In genomic region chr14:92556255-92556741, GRCh38 we compare ENCODE assay signal across 14 cellular contexts. TPM values are rescaled to one million over a fixed set of nuclear protein-coding genes. Genes with fewer than 3 reads are reported as not detected.
DNase-seq lines count a peak whose midpoint lies in the region; ATAC-seq, FAIRE-seq and TF ChIP-seq lines count a peak whose summit lies in the region.
"Had no signal": no experiment of that assay in that cellular context is flagged by ENCODE, and none has a peak within 500 bp of the region (broad histone marks: within the 10 kb centered on the region; RNA-seq: fewer than 3 reads in every experiment).

No MANE protein-coding gene starts in this region.

- peak; percentile 7 for FAIRE-seq in GM12878 (lab: Jason Lieb, UNC)
- no peak for FAIRE-seq in D721Med (lab: Jason Lieb, UNC)
- FAIRE-seq: urothelium cell line had no signal

- H3K4me2 ChIP-seq in IMR-90 (ENCODE audit: low read depth, low read length) (no peak overlapping the region), GM12878 (ENCODE audit: control insufficient read depth, insufficient read depth) (peak overlapping the region; percentile 45)
- H3K4me2 ChIP-seq: GM23338 had no signal

- H2AFZ ChIP-seq in IMR-90 (replicated peaks; ENCODE audit: low read length, poor library complexity) (no peak overlapping the region), GM12878 (ENCODE audit: control insufficient read depth, low read depth, low read length) (no peak overlapping the region)
- H2AFZ ChIP-seq: GM23338 had no signal

- H3K9ac ChIP-seq in IMR-90 (ENCODE audit: low read depth, low read length) (no peak overlapping the region), GM12878 (ENCODE audit: control insufficient read depth, insufficient read depth, low read length) (no peak overlapping the region)

- H2BK15ac ChIP-seq in IMR-90 (ENCODE audit: low read depth, low read length) = no peak overlapping the region

- no peak overlapping the region for H3K23ac ChIP-seq in IMR-90 (ENCODE audit: low read depth, low read length)

- H3K36me3 Mint-ChIP-seq in activated CD4-positive, alpha-beta T cell treated with anti-CD3 and anti-CD28 coated beads, Interleukin-2, amount 10 ng/mL, durations not matched to agents 24 days and 14 days (ENCODE audit: low read depth) = peaks cover 12% of the 10 kb centered on the region
- H3K36me3 Mint-ChIP-seq in activated CD4-positive, alpha-beta T cell treated with anti-CD3 and anti-CD28 coated beads, Interleukin-2, amount 10 ng/mL, durations not matched to agents 7 days and 5 days (ENCODE audit: low read depth) = peaks cover 4% of the 10 kb centered on the region
- H3K36me3 Mint-ChIP-seq in stimulated activated naive CD8-positive, alpha-beta T cell treated with anti-CD3 and anti-CD28 coated beads, Interleukin-15, Interleukin-2, amounts not matched to agents 100 ng/mL and 50 ng/mL, for 24 hours (ENCODE audit: low read depth) = peaks cover 51% of the 10 kb centered on the region

- H3K9me3 ChIP-seq in IMR-90 (ENCODE audit: control insufficient read depth, insufficient read depth, low read length) (no peaks in the 10 kb centered on the region), GM12878 (replicated peaks; ENCODE audit: control insufficient read depth, insufficient read depth, low read length) (no peaks in the 10 kb centered on the region)
- H3K9me3 ChIP-seq: right lobe of liver had no signal

- ATAC-seq in IMR-90 (ENCODE audit: low read depth) = no peak
- ATAC-seq in GM12878 = no peak
- no peak for ATAC-seq in esophagus mucosa
- ATAC-seq: GM23338 had no signal

- no peak overlapping the region for H2BK5ac ChIP-seq in IMR-90 (ENCODE audit: low read depth, low read length, poor library complexity, severe bottlenecking)

- H2AK9ac ChIP-seq in IMR-90 (replicated peaks; ENCODE audit: low read depth, low read length, poor library complexity) = no peak overlapping the region

- H3K14ac ChIP-seq in IMR-90 (replicated peaks; ENCODE audit: low read depth, low read length) = no peak overlapping the region

- no peak overlapping the region for H3K27ac ChIP-seq in IMR-90 (ENCODE audit: insufficient read depth, low read length)
- H3K27ac ChIP-seq in GM12878 (ENCODE audit: control insufficient read depth, insufficient read depth) = no peak overlapping the region
- H3K27ac ChIP-seq: right lobe of liver had no signal

- H3K79me2 ChIP-seq in GM12878 (ENCODE audit: control insufficient read depth, insufficient read depth, low read length) = no peaks in the 10 kb centered on the region; the same call in 1 of the 2 replicates

- H3K18ac ChIP-seq in IMR-90 (ENCODE audit: low read depth, low read length) = no peak overlapping the region

- H4K91ac ChIP-seq in IMR-90 (ENCODE audit: insufficient read depth, low read depth, low read length) = no peak overlapping the region

- RAD21 ChIA-PET in GM12878 (lab: Charles Lee; ENCODE audit: unreplicated experiment) = interaction anchor here (0.8 to 2.2 kb wide), 7 partner anchors 12 to 121 kb away, joined by 3 to 12 read pairs (median 4); no protein-coding TSS in a partner anchor

- H3K4me3 ChIP-seq in IMR-90 (ENCODE audit: insufficient read depth, low read depth, low read length) = no peak overlapping the region
- no peak overlapping the region for H3K4me3 ChIP-seq in GM12878
- H3K4me3 ChIP-seq: GM23338, right lobe of liver had no signal

- peaks cover 24 to 74% of the 10 kb centered on the region in 2 experiments for H3K79me1 ChIP-seq in IMR-90 (ENCODE audit: low read depth in 1 of 2, low read length in 2 of 2)

- BruUV-seq in IMR-90 (replicated peaks; lab: Mats Ljungman, UMichigan) (no TSS peak), GM12878 (replicated peaks; lab: Mats Ljungman, UMichigan) (no TSS peak)

- CTCF ChIA-PET in activated CD4-positive, alpha-beta T cell treated with anti-CD3 and anti-CD28 coated beads, Interleukin-2, amount 10 ng/mL, durations not matched to agents 7 days and 5 days (lab: Charles Lee) = interaction anchor here (0.6 kb wide), 2 partner anchors 106 to 1404 kb away, joined by 3 to 4 read pairs; no protein-coding TSS in a partner anchor
- CTCF ChIA-PET in IMR-90 (lab: Yijun Ruan, JAX) = no interaction called here
- CTCF ChIA-PET in GM12878 (lab: Yijun Ruan, JAX) = interaction anchor here (0.8 to 2.7 kb wide), 4 partner anchors 12 to 161 kb away, joined by 3 to 6 read pairs (median 4); no protein-coding TSS in a partner anchor

- peaks cover 32% of the 10 kb centered on the region for H3K9me1 ChIP-seq in IMR-90 (ENCODE audit: insufficient read depth, low read length)

- no peak overlapping the region for H2AK5ac ChIP-seq in IMR-90 (ENCODE audit: low read depth, low read length)

- H4K20me1 ChIP-seq in IMR-90 (ENCODE audit: insufficient read depth, low read length) (peaks cover 17% of the 10 kb centered on the region; the same call in 1 of the 2 replicates), GM12878 (ENCODE audit: control insufficient read depth, insufficient read depth) (no peaks in the 10 kb centered on the region; the same call in 1 of the 2 replicates)

- SMC1A ChIA-PET in GM12878 (lab: Charles Lee; ENCODE audit: uncharacterized antibody, unreplicated experiment) = interaction anchor here (0.9 to 2.9 kb wide), 5 partner anchors 9 to 30 kb away, joined by 3 to 14 read pairs (median 5); no protein-coding TSS in a partner anchor

- peak overlapping the region; percentile 33 for H3K4me3 Mint-ChIP-seq in activated CD4-positive, alpha-beta T cell treated with anti-CD3 and anti-CD28 coated beads, Interleukin-2, amount 10 ng/mL, durations not matched to agents 24 days and 14 days
- no peak overlapping the region for H3K4me3 Mint-ChIP-seq in activated CD4-positive, alpha-beta T cell treated with anti-CD3 and anti-CD28 coated beads, Interleukin-2, amount 10 ng/mL, durations not matched to agents 7 days and 5 days
- peak overlapping the region; percentile 60 for H3K4me3 Mint-ChIP-seq in stimulated activated naive CD8-positive, alpha-beta T cell treated with anti-CD3 and anti-CD28 coated beads, Interleukin-15, Interleukin-2, amounts not matched to agents 100 ng/mL and 50 ng/mL, for 24 hours
- H3K4me3 Mint-ChIP-seq: GM23338 had no signal

- no peak overlapping the region for H2BK120ac ChIP-seq in IMR-90 (ENCODE audit: low read depth, low read length)

- WGBS in IMR-90 (ENCODE audit: extremely low coverage in 2 of 2, insufficient read length in 1 of 2), 2 experiments = no CpG with 5 or more reads among the region's 4 CpGs
- 26% methylated on average over 4 of the region's 4 CpGs for WGBS in GM12878 (ENCODE audit: insufficient coverage, insufficient replicate concordance, low lambda C conversion rate, missing lambda C conversion rate)

- no peak overlapping the region for H4K8ac ChIP-seq in IMR-90 (ENCODE audit: low read depth in 2 of 2, low read length in 2 of 2)

- H3K27me3 ChIP-seq in IMR-90 (ENCODE audit: control insufficient read depth, insufficient read depth, low read length) (no peaks in the 10 kb centered on the region), GM12878 (replicated peaks in 1 of 2; ENCODE audit: control insufficient read depth in 2 of 2, insufficient read depth in 2 of 2, low read length in 1 of 2) (no peaks in the 10 kb centered on the region)
- H3K27me3 ChIP-seq: right lobe of liver had no signal

- H4K5ac ChIP-seq in IMR-90 (ENCODE audit: low read depth, low read length) = no peak overlapping the region

- POLR2A ChIA-PET in activated CD4-positive, alpha-beta T cell treated with anti-CD3 and anti-CD28 coated beads, Interleukin-2, amount 10 ng/mL, durations not matched to agents 7 days and 5 days (lab: Charles Lee) = no interaction called here
- POLR2A ChIA-PET in IMR-90 (lab: Charles Lee; ENCODE audit: unreplicated experiment) = no interaction called here
- POLR2A ChIA-PET in GM12878 (lab: Charles Lee) = interaction anchor here (0.9 to 1.6 kb wide), 4 partner anchors 10 to 29 kb away, joined by 3 to 7 read pairs (median 4); no protein-coding TSS in a partner anchor

- intact Hi-C loops in activated CD4-positive, alpha-beta T cell treated with anti-CD3 and anti-CD28 coated beads, Interleukin-2, amount 10 ng/mL, durations not matched to agents 24 days and 14 days (cut with micrococcal nuclease) = loop anchor here (1.0 to 2.0 kb wide), 4 partner anchors 30 to 215 kb away; no protein-coding TSS in a partner anchor
- intact Hi-C loops in IMR-90 (cut with micrococcal nuclease) = no loop called here
- intact Hi-C loops in GM12878 (cut with micrococcal nuclease; ENCODE audit: unreplicated experiment) = no loop called here

- DNase-seq in activated CD4-positive, alpha-beta T cell treated with anti-CD3 and anti-CD28 coated beads, Interleukin-2, amount 10 ng/mL, durations not matched to agents 24 days and 14 days = no peak
- no peak for DNase-seq in activated CD4-positive, alpha-beta T cell treated with anti-CD3 and anti-CD28 coated beads, Interleukin-2, amount 10 ng/mL, durations not matched to agents 7 days and 5 days
- DNase-seq in IMR-90 (peak; percentile 18), GM12878 (ENCODE audit: low read depth, low spot score) (no peak), NCI-H1930 (lab: John Stamatoyannopoulos, UW) (no peak), D721Med (ENCODE audit: insufficient read length, low spot score) (no peak)
- DNase-seq: NCI-H1092; NCI-H2227 treated with DMSO at 0.1 percent for 48 hours; right lobe of liver; stimulated activated CD4-positive, alpha-beta T cell treated with anti-CD3 and anti-CD28 coated beads, Interleukin-4, amount 100 ng/mL, for 1 hour had no signal

- TF ChIP-seq CTCF in IMR-90 (conservative IDR thresholded peaks at IDR 0.05; ENCODE audit: low read depth, low read length) (no peak), GM12878 (IDR thresholded peaks at IDR 0.05 in 2 of 3, conservative IDR thresholded peaks at IDR 0.05 in 1 of 3; ENCODE audit: control insufficient read depth in 2 of 3, extremely low read depth in 1 of 3, insufficient read depth in 1 of 3, low read depth in 3 of 3, low read length in 3 of 3) (no peak), D721Med (IDR thresholded peaks at IDR 0.05; ENCODE audit: insufficient read depth, missing control alignments) (no peak)

- H3K4me1 ChIP-seq in IMR-90 (ENCODE audit: control insufficient read depth, insufficient read depth, low read length) (peaks cover 11% of the 10 kb centered on the region), GM12878 (ENCODE audit: control insufficient read depth, insufficient read depth, low read length) (peaks cover 39% of the 10 kb centered on the region)

- TF ChIP-seq EP300 in GM12878 (IDR thresholded peaks at IDR 0.05; ENCODE audit: borderline replicate concordance in 1 of 2, control insufficient read depth in 1 of 2, low read depth in 2 of 2, low read length in 2 of 2) = 0 out of 4 replicates have a peak, but pooled peaks of 1 of the 2 experiments have one; percentile 49

- dilution Hi-C loops in IMR-90 (cut with HindIII; ENCODE audit: low sequenced_read_pairs, unreplicated experiment) = no loop called here

- H3K36me3 ChIP-seq in IMR-90 (ENCODE audit: control insufficient read depth, insufficient read depth, low read length) (peaks cover 30% of the 10 kb centered on the region), GM12878 (ENCODE audit: control insufficient read depth in 2 of 2, insufficient read depth in 2 of 2, low read length in 1 of 2) (peaks cover 0 to 8% of the 10 kb centered on the region in 2 experiments; a peak in 2 of 4 replicates)

- H2BK20ac ChIP-seq in IMR-90 (ENCODE audit: low read depth, low read length) = no peak overlapping the region

- H3K27me3 Mint-ChIP-seq in activated CD4-positive, alpha-beta T cell treated with anti-CD3 and anti-CD28 coated beads, Interleukin-2, amount 10 ng/mL, durations not matched to agents 24 days and 14 days = peaks cover 17% of the 10 kb centered on the region
- H3K27me3 Mint-ChIP-seq in activated CD4-positive, alpha-beta T cell treated with anti-CD3 and anti-CD28 coated beads, Interleukin-2, amount 10 ng/mL, durations not matched to agents 7 days and 5 days = peaks cover 8% of the 10 kb centered on the region
- no peaks in the 10 kb centered on the region for H3K27me3 Mint-ChIP-seq in stimulated activated naive CD8-positive, alpha-beta T cell treated with anti-CD3 and anti-CD28 coated beads, Interleukin-15, Interleukin-2, amounts not matched to agents 100 ng/mL and 50 ng/mL, for 24 hours

- TF ChIP-seq RAD21 in IMR-90 (IDR thresholded peaks at IDR 0.05; ENCODE audit: low read length) (no peak), GM12878 (IDR thresholded peaks at IDR 0.05; ENCODE audit: insufficient read depth, low read depth, low read length) (no peak)

- no peaks in the 10 kb centered on the region for H3K9me3 Mint-ChIP-seq in activated CD4-positive, alpha-beta T cell treated with anti-CD3 and anti-CD28 coated beads, Interleukin-2, amount 10 ng/mL, durations not matched to agents 24 days and 14 days
- no peaks in the 10 kb centered on the region for H3K9me3 Mint-ChIP-seq in activated CD4-positive, alpha-beta T cell treated with anti-CD3 and anti-CD28 coated beads, Interleukin-2, amount 10 ng/mL, durations not matched to agents 7 days and 5 days
- no peaks in the 10 kb centered on the region for H3K9me3 Mint-ChIP-seq in stimulated activated naive CD8-positive, alpha-beta T cell treated with anti-CD3 and anti-CD28 coated beads, Interleukin-15, Interleukin-2, amounts not matched to agents 100 ng/mL and 50 ng/mL, for 24 hours
- H3K9me3 Mint-ChIP-seq: GM23338 had no signal

- no peak for TF ChIP-seq POLR2A in IMR-90 (IDR thresholded peaks at IDR 0.05; ENCODE audit: low read depth, low read length)
- no peak for TF ChIP-seq POLR2A in GM12878 (IDR thresholded peaks at IDR 0.05; ENCODE audit: low read depth, low read length)

- H3K4me1 Mint-ChIP-seq in activated CD4-positive, alpha-beta T cell treated with anti-CD3 and anti-CD28 coated beads, Interleukin-2, amount 10 ng/mL, durations not matched to agents 24 days and 14 days = peaks cover 62% of the 10 kb centered on the region
- peaks cover 66% of the 10 kb centered on the region for H3K4me1 Mint-ChIP-seq in activated CD4-positive, alpha-beta T cell treated with anti-CD3 and anti-CD28 coated beads, Interleukin-2, amount 10 ng/mL, durations not matched to agents 7 days and 5 days
- H3K4me1 Mint-ChIP-seq in stimulated activated naive CD8-positive, alpha-beta T cell treated with anti-CD3 and anti-CD28 coated beads, Interleukin-15, Interleukin-2, amounts not matched to agents 100 ng/mL and 50 ng/mL, for 24 hours (ENCODE audit: low read depth) = peaks cover 94% of the 10 kb centered on the region

- in situ Hi-C loops in IMR-90 (cut with MboI; ENCODE audit: low sequenced_read_pairs) = no loop called here
- in situ Hi-C loops in GM12878 (cut with MboI) = no loop called here

- H3K4ac ChIP-seq in IMR-90 (ENCODE audit: low read depth, low read length) = no peak overlapping the region

- peak overlapping the region; percentile 88 for H3K27ac Mint-ChIP-seq in activated CD4-positive, alpha-beta T cell treated with anti-CD3 and anti-CD28 coated beads, Interleukin-2, amount 10 ng/mL, durations not matched to agents 24 days and 14 days
- H3K27ac Mint-ChIP-seq in activated CD4-positive, alpha-beta T cell treated with anti-CD3 and anti-CD28 coated beads, Interleukin-2, amount 10 ng/mL, durations not matched to agents 7 days and 5 days = no peak overlapping the region
- peak overlapping the region; percentile 97 for H3K27ac Mint-ChIP-seq in stimulated activated naive CD8-positive, alpha-beta T cell treated with anti-CD3 and anti-CD28 coated beads, Interleukin-15, Interleukin-2, amounts not matched to agents 100 ng/mL and 50 ng/mL, for 24 hours
- H3K27ac Mint-ChIP-seq: GM23338 had no signal

- H3K56ac ChIP-seq in IMR-90 (ENCODE audit: extremely low read depth, insufficient read depth, low read length) = no peak overlapping the region

RNA-seq across cellular contexts. Expression of gene RIN3, which starts 42.7 kb away (rescaled TPM):
- 21.5 and 21.6 TPM in 2 replicates for total RNA-seq in activated CD4-positive, alpha-beta T cell treated with anti-CD3 and anti-CD28 coated beads, Interleukin-2, amount 10 ng/mL, durations not matched to agents 24 days and 14 days
- total RNA-seq in activated CD4-positive, alpha-beta T cell treated with anti-CD3 and anti-CD28 coated beads, Interleukin-2, amount 10 ng/mL, durations not matched to agents 7 days and 5 days = 10 to 100 TPM; 52.6 to 56.8 TPM
- 2.2 and 2.5 TPM in 2 replicates for total RNA-seq in IMR-90 (2012; rRNA removed)
- polyA plus RNA-seq in IMR-90 (2012; rRNA removed) = 11.1 and 11.6 TPM in 2 replicates
- polyA plus RNA-seq in IMR-90 (2012; cell fraction: cytosol; rRNA removed) = 8.9 and 13.9 TPM in 2 replicates
- 10.8 and 19.9 TPM in 2 replicates for polyA plus RNA-seq in IMR-90 (2012; cell fraction: nucleus; rRNA removed; ENCODE audit: low replicate concordance)
- 78.3 and 86.3 TPM in 2 replicates for total RNA-seq in GM12878 (2013; cell fraction: nucleolus; rRNA removed)
- total RNA-seq in GM12878 (2014; rRNA removed) = 4.6 and 5.6 TPM in 2 replicates
- 3.5 and 4.7 TPM in 2 replicates for total RNA-seq in GM12878 (2014; rRNA removed; fragmentation: Illumina TruSeq; extraction: Trizol)
- 21.8 and 23.3 TPM in 2 replicates for total RNA-seq in GM12878 (2021)
- polyA plus RNA-seq in GM12878 (2011; ENCODE audit: low read depth) = 3.7 TPM
- 5.4 and 10.3 TPM in 2 replicates for polyA plus RNA-seq in GM12878 (2011; rRNA removed)
- polyA plus RNA-seq in GM12878 (2011; cell fraction: cytosol; rRNA removed) = 12.8 and 13.0 TPM in 2 replicates
- polyA plus RNA-seq in GM12878 (2011; cell fraction: nucleus; rRNA removed) = 27.3 and 31.5 TPM in 2 replicates
- polyA plus RNA-seq in GM12878 (2012) = 9.1 and 12.8 TPM in 2 replicates
- 3.2 and 6.4 TPM in 2 replicates for polyA plus RNA-seq in GM12878 (2014; fragmentation: Illumina TruSeq; extraction: Trizol)
- under 1 TPM; 0.91 to 0.95 TPM for polyA plus RNA-seq in GM12878 (2014; fragmentation: Nextera tagmentation; extraction: Ambion mirVana)
- 10.0 and 14.3 TPM in 2 replicates for polyA plus RNA-seq in GM12878 (2014; rRNA removed)
- polyA plus RNA-seq in GM12878 (2016; fragmentation: Nextera tagmentation; extraction: Ambion mirVana) = 1 to 10 TPM; 6.3 to 6.7 TPM
- polyA minus RNA-seq in GM12878 (2011; rRNA and poly(A)+ RNA removed) = 20.2 and 34.1 TPM in 2 replicates
- polyA minus RNA-seq in GM12878 (2011; cell fraction: cytosol; rRNA and poly(A)+ RNA removed) = 14.3 and 17.9 TPM in 2 replicates
- polyA minus RNA-seq in GM12878 (2011; cell fraction: nucleus; rRNA and poly(A)+ RNA removed) = 23.7 and 38.9 TPM in 2 replicates
- 5.4 TPM for total RNA-seq in esophagus mucosa
